In genomic region chr11:102488208-102488607, GRCh38 we compare ENCODE assay signal across 15 cellular contexts. TPM values are rescaled to one million over a fixed set of nuclear protein-coding genes. Genes with fewer than 3 reads are reported as not detected.
DNase-seq lines count a peak whose midpoint lies in the region; ATAC-seq, FAIRE-seq and TF ChIP-seq lines count a peak whose summit lies in the region.
"Had no signal": no experiment of that assay in that cellular context is flagged by ENCODE, and none has a peak within 500 bp of the region (broad histone marks: within the 10 kb centered on the region; RNA-seq: fewer than 3 reads in every experiment).

No MANE protein-coding gene starts in this region.

- H3K4me3 ChIP-seq in MM.1S (ENCODE audit: low read length) = no peak overlapping the region
- no peak overlapping the region for H3K4me3 ChIP-seq in A673 (ENCODE audit: low read depth, low read length, poor library complexity, severe bottlenecking)
- H3K4me3 ChIP-seq in neural progenitor cell = no peak overlapping the region

- H2AFZ ChIP-seq in MM.1S (ENCODE audit: low read length) (no peak overlapping the region), neural progenitor cell (replicated peaks) (no peak overlapping the region)

- no peak for FAIRE-seq in D721Med (lab: Jason Lieb, UNC)
- FAIRE-seq: islet of Langerhans, TTC549 had no signal

- no peaks in the 10 kb centered on the region for H3K4me1 Mint-ChIP-seq in neural progenitor cell
- H3K4me1 Mint-ChIP-seq: neural crest cell had no signal

- no peak overlapping the region for H3K27ac Mint-ChIP-seq in neural progenitor cell
- H3K27ac Mint-ChIP-seq: stimulated activated memory B cell treated with anti-CD40 and anti-IgM and Interleukin-4, amounts not matched to agents 10 μg/mL and 1 μg/mL and 100 μg/mL, for 72 hours had no signal

- H3K9me3 ChIP-seq in MM.1S (replicated peaks; ENCODE audit: insufficient read depth, low read length) (no peaks in the 10 kb centered on the region), A673 (ENCODE audit: low read depth, low read length, poor library complexity, severe bottlenecking) (no peaks in the 10 kb centered on the region), neural progenitor cell (ENCODE audit: low read depth) (no peaks in the 10 kb centered on the region)

- H3K36me3 ChIP-seq in MM.1S (replicated peaks; ENCODE audit: insufficient read depth, low read length) = no peaks in the 10 kb centered on the region
- H3K36me3 ChIP-seq in A673 (ENCODE audit: insufficient read depth, low read length, poor library complexity, severe bottlenecking) = no peaks in the 10 kb centered on the region
- no peaks in the 10 kb centered on the region for H3K36me3 ChIP-seq in neural progenitor cell

- H3K27ac ChIP-seq in MM.1S (ENCODE audit: low read length) (peak overlapping the region; percentile 0; the same call in 1 of the 2 replicates), A673 (ENCODE audit: low read depth, low read length, poor library complexity, severe bottlenecking) (no peak overlapping the region), neural progenitor cell (no peak overlapping the region)

- H3K9me2 ChIP-seq in MM.1S (replicated peaks; ENCODE audit: insufficient read depth, low read length) = no peaks in the 10 kb centered on the region

- no TSS peak for BruUV-seq in A673 (replicated peaks; lab: Mats Ljungman, UMichigan)

- intact Hi-C loops in A673 (cut with micrococcal nuclease; ENCODE audit: unreplicated experiment) = no loop called here

- H3K4me2 ChIP-seq in MM.1S (ENCODE audit: low read depth, low read length) (no peak overlapping the region), neural progenitor cell (no peak overlapping the region)

- DNase-seq in MM.1S = peak; percentile 56
- no peak for DNase-seq in A673 (ENCODE audit: low spot score)
- DNase-seq in D721Med (ENCODE audit: insufficient read length, low spot score) = no peak
- no peak for DNase-seq in neural progenitor cell (ENCODE audit: low spot score)
- no peak for DNase-seq in NCI-H2196 treated with DMSO at 0.1 percent for 48 hours (lab: John Stamatoyannopoulos, UW; ENCODE audit: unreplicated experiment)
- DNase-seq: activated T-cell treated with anti-CD3 and anti-CD28 coated beads, Interleukin-2, amount 50 U/mL, for 48 hours; central memory CD4-positive, alpha-beta T cell; NCI-H187 treated with DMSO at 0.1 percent for 48 hours had no signal

- H3K4me1 ChIP-seq in MM.1S (ENCODE audit: low read length) = peaks cover 20% of the 10 kb centered on the region
- no peaks in the 10 kb centered on the region for H3K4me1 ChIP-seq in A673 (ENCODE audit: insufficient read depth, low read length, poor library complexity, severe bottlenecking)
- no peaks in the 10 kb centered on the region for H3K4me1 ChIP-seq in neural progenitor cell

- CTCF ChIA-PET in A673 (lab: Charles Lee) = no interaction called here

- H3K27me3 ChIP-seq in MM.1S (replicated peaks; ENCODE audit: insufficient read depth, low read length) = no peaks in the 10 kb centered on the region
- no peaks in the 10 kb centered on the region for H3K27me3 ChIP-seq in A673 (replicated peaks; ENCODE audit: insufficient read depth, low read depth, low read length, poor library complexity)
- H3K27me3 ChIP-seq in neural progenitor cell = no peaks in the 10 kb centered on the region

- no peak overlapping the region for H3K9ac ChIP-seq in MM.1S (ENCODE audit: low read length)
- no peak overlapping the region for H3K9ac ChIP-seq in neural progenitor cell

- H3F3A ChIP-seq in MM.1S (ENCODE audit: insufficient read depth, low read length) (no peaks in the 10 kb centered on the region), neural progenitor cell (ENCODE audit: low read depth) (no peaks in the 10 kb centered on the region)

- no peaks in the 10 kb centered on the region for H4K20me1 ChIP-seq in MM.1S (ENCODE audit: insufficient read depth, low read length)
- H4K20me1 ChIP-seq in neural progenitor cell (ENCODE audit: low read depth) = no peaks in the 10 kb centered on the region

- ATAC-seq in GM18858 (IDR thresholded peaks at IDR 0.05; ENCODE audit: unreplicated experiment) (peak; percentile 93), GM21360 (IDR thresholded peaks at IDR 0.05; ENCODE audit: unreplicated experiment) (peak; percentile 85), HG02943 (IDR thresholded peaks at IDR 0.05; ENCODE audit: low read depth, unreplicated experiment) (peak; percentile 85)
- ATAC-seq: stimulated activated memory B cell treated with anti-CD40 and anti-IgM and Interleukin-4, amounts not matched to agents 10 μg/mL and 1 μg/mL and 100 μg/mL, for 72 hours had no signal

- H3K9me3 Mint-ChIP-seq in neural progenitor cell = no peaks in the 10 kb centered on the region
- H3K9me3 Mint-ChIP-seq: neural crest cell; stimulated activated memory B cell treated with anti-CD40 and anti-IgM and Interleukin-4, amounts not matched to agents 10 μg/mL and 1 μg/mL and 100 μg/mL, for 72 hours had no signal

- H3K36me3 Mint-ChIP-seq in neural progenitor cell = no peaks in the 10 kb centered on the region
- H3K36me3 Mint-ChIP-seq: stimulated activated memory B cell treated with anti-CD40 and anti-IgM and Interleukin-4, amounts not matched to agents 10 μg/mL and 1 μg/mL and 100 μg/mL, for 72 hours had no signal

- H3K79me2 ChIP-seq in MM.1S (ENCODE audit: low read length) = no peaks in the 10 kb centered on the region
- no peaks in the 10 kb centered on the region for H3K79me2 ChIP-seq in neural progenitor cell (ENCODE audit: low read depth)

- no peak for TF ChIP-seq CTCF in MM.1S (IDR thresholded peaks at IDR 0.05; ENCODE audit: low read length)
- TF ChIP-seq CTCF in A673 (conservative IDR thresholded peaks at IDR 0.05; ENCODE audit: low read depth, low read length) = no peak
- no peak for TF ChIP-seq CTCF in D721Med (IDR thresholded peaks at IDR 0.05; ENCODE audit: insufficient read depth, missing control alignments)
- no peak for TF ChIP-seq CTCF in neural progenitor cell (IDR thresholded peaks at IDR 0.05)

- H3K4me3 Mint-ChIP-seq in neural progenitor cell = no peak overlapping the region
- H3K4me3 Mint-ChIP-seq: neural crest cell; stimulated activated memory B cell treated with anti-CD40 and anti-IgM and Interleukin-4, amounts not matched to agents 10 μg/mL and 1 μg/mL and 100 μg/mL, for 72 hours had no signal

- POLR2A ChIA-PET in A673 (lab: Charles Lee; ENCODE audit: low non-redundant PET) = no interaction called here

- H3K27me3 Mint-ChIP-seq in neural progenitor cell (ENCODE audit: insufficient read depth, low read depth) = peaks cover 2% of the 10 kb centered on the region

RNA-seq across cellular contexts. Expression of gene TMEM123, which starts 35.6 kb away (rescaled TPM):
- total RNA-seq in A673 (2021) (210 and 214 TPM in 2 replicates), neural progenitor cell (ENCODE audit: low replicate concordance) (127 and 230 TPM in 2 replicates)

RNA-seq across cellular contexts. Expression of gene MMP7, which starts 42.3 kb away (rescaled TPM):
- total RNA-seq in A673 (2021) (0.34 TPM in 1 of 2 replicates, not detected in the other), neural progenitor cell (ENCODE audit: low replicate concordance) (not detected in 2 replicates)
- total RNA-seq: neural crest cell had no signal
